ENCODE assay signal across 16 cellular contexts in the genomic region with DNA sequence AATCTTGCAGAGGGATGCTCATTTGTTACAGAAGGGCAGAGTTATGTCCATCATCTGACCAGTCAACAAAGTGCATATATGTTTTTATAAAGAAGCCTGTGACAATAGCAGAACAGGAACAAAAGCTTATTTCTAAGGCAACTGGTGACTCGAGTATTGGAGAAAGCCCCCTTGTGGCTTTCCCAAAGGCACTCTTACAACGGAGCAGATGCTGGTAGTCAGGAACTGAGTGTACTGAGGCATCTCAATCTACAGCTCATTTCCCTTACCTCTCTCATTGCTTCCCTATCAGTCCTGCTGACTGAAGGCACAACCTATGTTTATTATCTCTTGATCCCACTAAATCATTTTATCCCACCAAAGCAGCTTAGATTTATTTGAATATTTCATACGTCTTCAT.
DNase-seq lines count a peak whose midpoint lies in the region; ATAC-seq and TF ChIP-seq lines count a peak whose summit lies in the region.
"Had no signal": no experiment of that assay in that cellular context is flagged by ENCODE, and none has a peak within 500 bp of the region (broad histone marks: within the 10 kb centered on the region; RNA-seq: fewer than 3 reads in every experiment).

No MANE protein-coding gene starts in this region.

- no peaks in the 10 kb centered on the region for H4K20me1 ChIP-seq in SK-N-SH (ENCODE audit: insufficient read depth)

- no peaks in the 10 kb centered on the region for H3K4me1 Mint-ChIP-seq in HFFc6 (ENCODE audit: low read depth)
- H3K4me1 Mint-ChIP-seq in naive thymus-derived CD8-positive, alpha-beta T cell = no peaks in the 10 kb centered on the region
- H3K4me1 Mint-ChIP-seq in stimulated activated memory B cell treated with anti-CD40 and anti-IgM and Interleukin-4, amounts not matched to agents 10 μg/mL and 1 μg/mL and 100 μg/mL, for 72 hours = no peaks in the 10 kb centered on the region
- H3K4me1 Mint-ChIP-seq: CD4-positive, CD25-positive, alpha-beta regulatory T cell; central memory CD8-positive, alpha-beta T cell; natural killer cell; stimulated activated naive CD8-positive, alpha-beta T cell treated with anti-CD3 and anti-CD28 coated beads, Interleukin-15, amount 100 ng/mL, for 72 hours had no signal

- H3K9me3 ChIP-seq in BE2C = no peaks in the 10 kb centered on the region
- H3K9me3 ChIP-seq in SK-N-SH = no peaks in the 10 kb centered on the region

- TF ChIP-seq EP300 in SK-N-SH (IDR thresholded peaks at IDR 0.05; ENCODE audit: borderline replicate concordance in 1 of 2, low read depth in 1 of 2, low read length in 1 of 2) = no peak

- whole genome bisulfite sequencing in SK-N-SH (ENCODE audit: low lambda C conversion rate) = 8% methylated on average over 3 of the region's 3 CpGs

- peaks cover 5% of the 10 kb centered on the region; the same call in 1 of the 2 replicates for H3K36me3 Mint-ChIP-seq in HFFc6 (ENCODE audit: low read depth)
- peaks cover 0 to 12% (median 0%) of the 10 kb centered on the region in 3 donors for H3K36me3 Mint-ChIP-seq in naive thymus-derived CD8-positive, alpha-beta T cell
- H3K36me3 Mint-ChIP-seq in stimulated activated memory B cell treated with anti-CD40 and anti-IgM and Interleukin-4, amounts not matched to agents 10 μg/mL and 1 μg/mL and 100 μg/mL, for 72 hours = no peaks in the 10 kb centered on the region
- H3K36me3 Mint-ChIP-seq: CD4-positive, CD25-positive, alpha-beta regulatory T cell had no signal

- CTCF ChIA-PET in SK-N-SH (lab: Yijun Ruan, JAX) = interaction anchor here (0.8 to 1.2 kb wide), 2 partner anchors 9 to 10 kb away, joined by 3 to 4 read pairs; no protein-coding TSS in a partner anchor

- no peaks in the 10 kb centered on the region for H3K9me2 ChIP-seq in SK-N-SH

- H3K4me1 ChIP-seq in BE2C = no peaks in the 10 kb centered on the region
- no peaks in the 10 kb centered on the region for H3K4me1 ChIP-seq in SK-N-SH (ENCODE audit: control insufficient read depth in 1 of 2, insufficient read depth in 2 of 2, low read depth in 1 of 2, low read length in 1 of 2)
- H3K4me1 ChIP-seq: left lung had no signal

- peaks cover 2% of the 10 kb centered on the region; the same call in 1 of the 2 replicates for H3K27me3 Mint-ChIP-seq in HFFc6 (ENCODE audit: insufficient read depth)
- H3K27me3 Mint-ChIP-seq in naive thymus-derived CD8-positive, alpha-beta T cell = no peaks in the 10 kb centered on the region
- H3K27me3 Mint-ChIP-seq in stimulated activated memory B cell treated with anti-CD40 and anti-IgM and Interleukin-4, amounts not matched to agents 10 μg/mL and 1 μg/mL and 100 μg/mL, for 72 hours = no peaks in the 10 kb centered on the region
- H3K27me3 Mint-ChIP-seq: CD4-positive, CD25-positive, alpha-beta regulatory T cell; central memory CD8-positive, alpha-beta T cell; stimulated activated naive CD8-positive, alpha-beta T cell treated with anti-CD3 and anti-CD28 coated beads, Interleukin-15, amount 100 ng/mL, for 72 hours had no signal

- H3K4me3 ChIP-seq in BE2C (ENCODE audit: low read depth, low read length) (no peak overlapping the region), SK-N-SH (ENCODE audit: low read depth in 2 of 2, low read length in 1 of 2) (no peak overlapping the region)
- H3K4me3 ChIP-seq: left lung had no signal

- ATAC-seq in GM19035 (IDR thresholded peaks at IDR 0.05; ENCODE audit: unreplicated experiment) (no peak), GM18519 (IDR thresholded peaks at IDR 0.05; ENCODE audit: low FRiP score, unreplicated experiment) (no peak)
- ATAC-seq in naive thymus-derived CD8-positive, alpha-beta T cell = no peak
- no peak for ATAC-seq in stimulated activated memory B cell treated with anti-CD40 and anti-IgM and Interleukin-4, amounts not matched to agents 10 μg/mL and 1 μg/mL and 100 μg/mL, for 72 hours
- ATAC-seq: left lung; natural killer cell; stimulated activated naive CD8-positive, alpha-beta T cell treated with anti-CD3 and anti-CD28 coated beads, Interleukin-15, amount 100 ng/mL, for 72 hours had no signal

- no peaks in the 10 kb centered on the region for H3K79me2 ChIP-seq in SK-N-SH (ENCODE audit: insufficient read depth)

- TF ChIP-seq CTCF in BE2C (IDR thresholded peaks at IDR 0.05; ENCODE audit: low read depth, low read length) = peak; percentile 18; the same call in 1 of the 2 replicates
- peak; percentile 41 for TF ChIP-seq CTCF in HFFc6 (IDR thresholded peaks at IDR 0.05)
- peak; percentile 25 for TF ChIP-seq CTCF in SK-N-SH (IDR thresholded peaks at IDR 0.05)

- H3K36me3 ChIP-seq in BE2C (no peaks in the 10 kb centered on the region), SK-N-SH (replicated peaks in 1 of 2; ENCODE audit: control insufficient read depth in 1 of 2, insufficient read depth in 2 of 2, low read length in 1 of 2) (no peaks in the 10 kb centered on the region)
- H3K36me3 ChIP-seq: left lung had no signal

- H3K4me2 ChIP-seq in SK-N-SH = no peak overlapping the region

- H3F3A ChIP-seq in SK-N-SH (replicated peaks; ENCODE audit: insufficient read depth) = no peaks in the 10 kb centered on the region

- no peak overlapping the region for H2AFZ ChIP-seq in SK-N-SH (ENCODE audit: low read depth)

- no peak overlapping the region for H3K9ac ChIP-seq in SK-N-SH

- H3K27me3 ChIP-seq in BE2C = no peaks in the 10 kb centered on the region
- H3K27me3 ChIP-seq in SK-N-SH (ENCODE audit: insufficient read depth) = no peaks in the 10 kb centered on the region; the same call in 1 of the 2 replicates
- H3K27me3 ChIP-seq: left lung had no signal

- H3K27ac Mint-ChIP-seq in HFFc6 = no peak overlapping the region
- no peak overlapping the region for H3K27ac Mint-ChIP-seq in naive thymus-derived CD8-positive, alpha-beta T cell
- H3K27ac Mint-ChIP-seq in stimulated activated memory B cell treated with anti-CD40 and anti-IgM and Interleukin-4, amounts not matched to agents 10 μg/mL and 1 μg/mL and 100 μg/mL, for 72 hours = no peak overlapping the region
- H3K27ac Mint-ChIP-seq: CD4-positive, CD25-positive, alpha-beta regulatory T cell; natural killer cell; stimulated activated naive CD8-positive, alpha-beta T cell treated with anti-CD3 and anti-CD28 coated beads, Interleukin-15, amount 100 ng/mL, for 72 hours had no signal

- no peak for TF ChIP-seq RAD21 in SK-N-SH (IDR thresholded peaks at IDR 0.05; ENCODE audit: low read length)

- POLR2A ChIA-PET in SK-N-SH (lab: Yijun Ruan, JAX) = no interaction called here
- POLR2A ChIA-PET in naive thymus-derived CD8-positive, alpha-beta T cell (lab: Charles Lee) = no interaction called here

- peaks cover 13% of the 10 kb centered on the region for H3K9me3 Mint-ChIP-seq in HFFc6
- H3K9me3 Mint-ChIP-seq in naive thymus-derived CD8-positive, alpha-beta T cell = peaks cover 5 to 18% (median 7%) of the 10 kb centered on the region in 9 donors
- peaks cover 11% of the 10 kb centered on the region for H3K9me3 Mint-ChIP-seq in stimulated activated memory B cell treated with anti-CD40 and anti-IgM and Interleukin-4, amounts not matched to agents 10 μg/mL and 1 μg/mL and 100 μg/mL, for 72 hours

- H3K4me3 Mint-ChIP-seq in HFFc6 = no peak overlapping the region
- H3K4me3 Mint-ChIP-seq in naive thymus-derived CD8-positive, alpha-beta T cell = no peak overlapping the region
- H3K4me3 Mint-ChIP-seq in stimulated activated memory B cell treated with anti-CD40 and anti-IgM and Interleukin-4, amounts not matched to agents 10 μg/mL and 1 μg/mL and 100 μg/mL, for 72 hours = no peak overlapping the region
- H3K4me3 Mint-ChIP-seq: CD4-positive, CD25-positive, alpha-beta regulatory T cell; central memory CD8-positive, alpha-beta T cell; natural killer cell; stimulated activated naive CD8-positive, alpha-beta T cell treated with anti-CD3 and anti-CD28 coated beads, Interleukin-15, amount 100 ng/mL, for 72 hours had no signal

- H3K27ac ChIP-seq in SK-N-SH (ENCODE audit: low read depth in 2 of 2, low read length in 1 of 2) = no peak overlapping the region
- H3K27ac ChIP-seq: left lung had no signal

- no peak for DNase-seq in BE2C
- no peak for DNase-seq in HFFc6
- DNase-seq in SK-N-SH = no peak
- DNase-seq in iPS-NIHi7 (ENCODE audit: extremely low spot score) = peak; percentile 41
- no peak for DNase-seq in naive thymus-derived CD8-positive, alpha-beta T cell
- DNase-seq: activated naive CD4-positive, alpha-beta T cell treated with Interleukin-2 at 50 U/mL for 16 hours; CD4-positive, CD25-positive, alpha-beta regulatory T cell; left lung; natural killer cell; NCI-H345; Right ventricle myocardium superior; stimulated activated naive CD8-positive, alpha-beta T cell treated with anti-CD3 and anti-CD28 coated beads, Interleukin-15, amount 100 ng/mL, for 72 hours had no signal

TF ChIP-seq in SK-N-SH, 30 proteins besides CTCF, POLR2A, EP300 and RAD21:
- TF ChIP-seq RCOR1 (IDR thresholded peaks at IDR 0.05; ENCODE audit: low read length) = no peak
